In the genomic region with DNA sequence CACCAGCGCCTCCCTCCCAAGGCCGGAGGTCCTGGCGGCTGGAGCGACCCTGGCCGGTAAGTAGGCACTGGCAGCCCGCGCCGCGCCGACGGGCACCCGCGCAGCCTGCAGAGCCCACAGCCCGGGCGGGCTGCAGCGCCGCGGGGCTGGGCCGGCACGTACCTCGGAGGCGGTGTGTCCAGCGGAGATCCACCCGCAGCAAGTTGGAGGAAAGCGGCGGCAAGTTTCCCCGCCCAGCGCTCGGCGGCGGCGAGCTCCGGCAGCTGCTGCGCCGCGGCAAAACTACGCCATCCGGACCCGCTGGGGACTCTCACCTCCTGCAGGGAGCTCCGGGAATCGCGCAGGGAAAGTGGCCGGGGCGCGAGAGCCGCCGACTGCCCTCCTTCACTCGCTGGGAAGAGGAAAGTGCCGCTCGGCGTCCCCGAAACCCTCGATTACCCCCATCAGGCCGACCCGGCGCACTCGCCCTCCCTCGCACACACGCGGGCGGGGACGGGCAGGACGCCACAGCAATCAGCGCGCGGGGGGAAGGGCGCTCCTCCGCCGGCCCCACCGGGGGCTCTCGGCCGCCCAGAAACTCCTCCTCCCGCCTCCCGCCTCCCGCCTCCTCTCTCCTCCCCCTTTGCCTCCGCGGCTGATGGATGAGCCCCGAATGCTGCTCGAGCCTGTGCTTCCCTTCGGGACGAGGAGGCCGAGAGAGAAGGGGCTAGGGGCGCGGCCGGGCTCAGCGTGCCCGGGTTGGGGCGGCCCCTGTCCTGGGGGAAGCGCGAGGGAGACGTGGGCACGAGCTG, we compare ENCODE assay signal across 8 cellular contexts. TPM values are rescaled to one million over a fixed set of nuclear protein-coding genes. Genes with fewer than 3 reads are reported as not detected.
DNase-seq lines count a peak whose midpoint lies in the region; ATAC-seq and TF ChIP-seq lines count a peak whose summit lies in the region.

A gene (minus strand): TSS at position 436 of the 791 bp plus-strand sequence. CDS start 24,620 bp downstream, outside the sequence.

- CTCF ChIA-PET in AG04449 (lab: Yijun Ruan, JAX), result interaction anchor here (0.9 to 5.6 kb wide), 14 partner anchors 10 to 378 kb away, joined by 3 to 81 read pairs (median 6); no protein-coding TSS in a partner anchor
- CTCF ChIA-PET in activated CD4-positive, alpha-beta memory T cell treated with anti-CD3 and anti-CD28 coated beads, Interleukin-2, amount 10 ng/mL, durations not matched to agents 7 days and 5 days (lab: Charles Lee), result interaction anchor here (0.6 to 4.5 kb wide), 15 partner anchors 9 to 603 kb away, joined by 3 to 62 read pairs (median 3); a partner anchor contains a TSS

- ATAC-seq in GM18868 (IDR thresholded peaks at IDR 0.05; ENCODE audit: unreplicated experiment), result peak; percentile 80
- peak; percentile 68 for ATAC-seq in HG03135 (IDR thresholded peaks at IDR 0.05; ENCODE audit: unreplicated experiment)

- no peaks in the 10 kb centered on the region for H3K9me3 Mint-ChIP-seq in activated CD4-positive, alpha-beta memory T cell treated with anti-CD3 and anti-CD28 coated beads, Interleukin-2, amount 10 ng/mL, durations not matched to agents 7 days and 5 days

- TF ChIP-seq CTCF in AG04449 (IDR thresholded peaks at IDR 0.05; ENCODE audit: insufficient read depth, low read length, missing control alignments) (peak; percentile 82), lower leg skin (IDR thresholded peaks at IDR 0.05) (no peak)

- H3K4me3 ChIP-seq in AG04449 (ENCODE audit: low read depth, low read length), result peak within 1 kb of the TSS; percentile 76
- peak within 1 kb of the TSS; percentile 98 for H3K4me3 ChIP-seq in lower leg skin (ENCODE audit: low read depth, poor library complexity, severe bottlenecking)

- POLR2A ChIA-PET in AG04449 (lab: Yijun Ruan, JAX), result interaction anchor here (0.6 to 1.6 kb wide), 12 partner anchors 13 to 356 kb away, joined by 3 to 6 read pairs (median 4); no protein-coding TSS in a partner anchor
- POLR2A ChIA-PET in activated CD4-positive, alpha-beta memory T cell treated with anti-CD3 and anti-CD28 coated beads, Interleukin-2, amount 10 ng/mL, durations not matched to agents 7 days and 5 days (lab: Charles Lee), result interaction anchor here (0.7 to 4.5 kb wide), 15 partner anchors 9 to 384 kb away, joined by 3 to 30 read pairs (median 5); a partner anchor contains a TSS

- DNase-seq in AG04449 (ENCODE audit: low read depth, low spot score) (no peak), NCI-H510A treated with DMSO at 0.1 percent for 48 hours (lab: John Stamatoyannopoulos, UW) (peak; percentile 97), dermis microvascular lymphatic vessel endothelial cell (ENCODE audit: low read depth in 2 of 2) (peak; percentile 50 to 90), lower leg skin (ENCODE audit: low spot score in 2 of 2) (peak; percentile 89 to 98)
- peak; percentile 73 for DNase-seq in activated CD4-positive, alpha-beta memory T cell treated with anti-CD3 and anti-CD28 coated beads, Interleukin-2, amount 10 ng/mL, durations not matched to agents 7 days and 5 days
- peak; percentile 71 to 74 for DNase-seq in stimulated activated CD4-positive, alpha-beta T cell treated with anti-CD3 and anti-CD28 coated beads, Interleukin-4, amount 100 ng/mL, for 4 hours

- 0% methylated on average over 37 to 67 of the region's 92 CpGs for WGBS in lower leg skin, 2 donors

- peak within 1 kb of the TSS; percentile 90 for H3K4me3 Mint-ChIP-seq in activated CD4-positive, alpha-beta memory T cell treated with anti-CD3 and anti-CD28 coated beads, Interleukin-2, amount 10 ng/mL, durations not matched to agents 7 days and 5 days

- H3K36me3 Mint-ChIP-seq in activated CD4-positive, alpha-beta memory T cell treated with anti-CD3 and anti-CD28 coated beads, Interleukin-2, amount 10 ng/mL, durations not matched to agents 7 days and 5 days (ENCODE audit: low read depth), result peaks cover 21% of the 10 kb centered on the region

- intact Hi-C loops in lower leg skin (cut with DNase I; ENCODE audit: low total_unique reads), result loop anchor here (10.0 kb wide), 1 partner anchor 351 kb away; no protein-coding TSS in a partner anchor

- peak in 1 of 2 donors; percentile 25 for TF ChIP-seq POLR2A in lower leg skin (IDR thresholded peaks at IDR 0.05)

- H3K27ac Mint-ChIP-seq in activated CD4-positive, alpha-beta memory T cell treated with anti-CD3 and anti-CD28 coated beads, Interleukin-2, amount 10 ng/mL, durations not matched to agents 7 days and 5 days, result peak within 1 kb of the TSS; percentile 70

- H3K4me1 Mint-ChIP-seq in activated CD4-positive, alpha-beta memory T cell treated with anti-CD3 and anti-CD28 coated beads, Interleukin-2, amount 10 ng/mL, durations not matched to agents 7 days and 5 days, result peaks cover 39% of the 10 kb centered on the region

- H3K27me3 Mint-ChIP-seq in activated CD4-positive, alpha-beta memory T cell treated with anti-CD3 and anti-CD28 coated beads, Interleukin-2, amount 10 ng/mL, durations not matched to agents 7 days and 5 days, result peaks cover 11% of the 10 kb centered on the region

RNA-seq across cellular contexts. Expression of the gene that starts here (rescaled TPM):
- total RNA-seq in activated CD4-positive, alpha-beta memory T cell treated with anti-CD3 and anti-CD28 coated beads, Interleukin-2, amount 10 ng/mL, durations not matched to agents 7 days and 5 days, result 10 to 100 TPM; 35.9 to 41.6 TPM
- total RNA-seq in dermis microvascular lymphatic vessel endothelial cell, result 8.3 and 25.9 TPM in 2 replicates
- total RNA-seq in lower leg skin, result 100 to 1,000 TPM in 3 of 4 donors, 10 to 100 TPM in 1; 79.4 to 134 (median 116) TPM
